31 cellular contexts compared by ENCODE assay signal in the genomic region with DNA sequence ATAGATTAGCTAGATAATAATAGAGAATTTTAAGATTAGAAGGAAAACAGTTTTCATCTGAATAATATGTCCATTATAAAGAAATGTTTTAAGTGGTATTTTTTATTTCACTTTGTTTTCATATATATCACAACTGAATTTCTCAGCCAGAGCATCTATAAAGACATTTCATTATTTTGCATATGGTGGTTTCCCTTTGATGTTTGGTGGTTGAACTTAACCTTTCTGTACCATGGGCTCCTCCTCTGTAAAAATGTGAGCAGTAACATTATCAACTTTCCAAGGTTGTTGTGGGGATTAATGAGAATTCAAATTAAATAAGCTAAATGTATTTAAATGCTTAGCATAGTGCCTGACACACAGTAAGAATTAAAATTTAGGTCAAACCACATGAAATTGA.
DNase-seq lines count a peak whose midpoint lies in the region; ATAC-seq lines count a peak whose summit lies in the region.
"Had no signal": no experiment of that assay in that cellular context is flagged by ENCODE, and none has a peak within 500 bp of the region (broad histone marks: within the 10 kb centered on the region; RNA-seq: fewer than 3 reads in every experiment).

No MANE protein-coding gene starts in this region.

- ATAC-seq in HG03565 (IDR thresholded peaks at IDR 0.05; ENCODE audit: unreplicated experiment) (peak; percentile 43), GM19351 (IDR thresholded peaks at IDR 0.05; ENCODE audit: unreplicated experiment) (no peak), HG03460 (IDR thresholded peaks at IDR 0.05; ENCODE audit: unreplicated experiment) (no peak), GM21390 (IDR thresholded peaks at IDR 0.05; ENCODE audit: unreplicated experiment) (no peak)
- peak; percentile 69 to 73 for ATAC-seq in stimulated activated naive B cell treated with anti-CD40 and anti-IgM and Interleukin-4, amounts not matched to agents 10 μg/mL and 1 μg/mL and 100 μg/mL, for 72 hours (replicated peaks)
- ATAC-seq: A549; CD8-positive, alpha-beta T cell had no signal

- DNase-seq in NCI-H82 (lab: John Stamatoyannopoulos, UW) (peak; percentile 59), NCI-H82 treated with DMSO at 0.1 percent for 48 hours (lab: John Stamatoyannopoulos, UW; ENCODE audit: unreplicated experiment) (peak; percentile 64), ecto neural progenitor cell (ENCODE audit: low spot score) (no peak)
- DNase-seq in stimulated activated naive B cell treated with anti-CD40 and anti-IgM and Interleukin-4, amounts not matched to agents 10 μg/mL and 1 μg/mL and 100 μg/mL, for 72 hours, result no peak
- DNase-seq: 8988T; ACHN; AML-193; BE2C; C1 segment of cervical spinal cord; Caco-2; Calu3; CD4-positive, alpha-beta memory T cell; CD4-positive, alpha-beta T cell; CD4-positive, CD25-positive, alpha-beta regulatory T cell; CD8-positive, alpha-beta memory T cell; CD8-positive, alpha-beta T cell; COR-L47; DMS 273 treated with DMSO at 0.1 percent for 48 hours; DMS153; DMS53; DMS79; DMS79 treated with DMSO at 0.1 percent for 48 hours; DND-41; EL had no signal

- no peaks in the 10 kb centered on the region for H3K36me3 Mint-ChIP-seq in stimulated activated naive B cell treated with anti-CD40 and anti-IgM and Interleukin-4, amounts not matched to agents 10 μg/mL and 1 μg/mL and 100 μg/mL, for 72 hours
- H3K36me3 Mint-ChIP-seq: CD14-positive monocyte; CD4-positive, alpha-beta memory T cell; CD4-positive, CD25-positive, alpha-beta regulatory T cell; CD8-positive, alpha-beta memory T cell; CD8-positive, alpha-beta T cell had no signal

- no peak overlapping the region for H3K4me3 Mint-ChIP-seq in stimulated activated naive B cell treated with anti-CD40 and anti-IgM and Interleukin-4, amounts not matched to agents 10 μg/mL and 1 μg/mL and 100 μg/mL, for 72 hours
- H3K4me3 Mint-ChIP-seq: B cell; CD14-positive monocyte; CD4-positive, alpha-beta memory T cell; CD4-positive, alpha-beta T cell; CD4-positive, CD25-positive, alpha-beta regulatory T cell; CD8-positive, alpha-beta memory T cell; CD8-positive, alpha-beta T cell had no signal

- H3K27me3 Mint-ChIP-seq in stimulated activated naive B cell treated with anti-CD40 and anti-IgM and Interleukin-4, amounts not matched to agents 10 μg/mL and 1 μg/mL and 100 μg/mL, for 72 hours, result peaks cover 0 to 14% of the 10 kb centered on the region in 2 donors
- H3K27me3 Mint-ChIP-seq: CD4-positive, alpha-beta T cell; CD4-positive, CD25-positive, alpha-beta regulatory T cell had no signal

- H3K4me1 Mint-ChIP-seq in stimulated activated naive B cell treated with anti-CD40 and anti-IgM and Interleukin-4, amounts not matched to agents 10 μg/mL and 1 μg/mL and 100 μg/mL, for 72 hours, result no peaks in the 10 kb centered on the region
- H3K4me1 Mint-ChIP-seq: B cell; CD14-positive monocyte; CD4-positive, alpha-beta memory T cell; CD4-positive, CD25-positive, alpha-beta regulatory T cell; CD8-positive, alpha-beta memory T cell had no signal

- H3K9me3 Mint-ChIP-seq in stimulated activated naive B cell treated with anti-CD40 and anti-IgM and Interleukin-4, amounts not matched to agents 10 μg/mL and 1 μg/mL and 100 μg/mL, for 72 hours, result no peaks in the 10 kb centered on the region
- H3K9me3 Mint-ChIP-seq: CD4-positive, alpha-beta memory T cell; CD4-positive, alpha-beta T cell; CD4-positive, CD25-positive, alpha-beta regulatory T cell; CD8-positive, alpha-beta memory T cell; CD8-positive, alpha-beta T cell had no signal

- no peak overlapping the region for H3K27ac Mint-ChIP-seq in stimulated activated naive B cell treated with anti-CD40 and anti-IgM and Interleukin-4, amounts not matched to agents 10 μg/mL and 1 μg/mL and 100 μg/mL, for 72 hours
- H3K27ac Mint-ChIP-seq: B cell; CD14-positive monocyte; CD4-positive, alpha-beta memory T cell; CD4-positive, alpha-beta T cell; CD4-positive, CD25-positive, alpha-beta regulatory T cell; CD8-positive, alpha-beta memory T cell; CD8-positive, alpha-beta T cell had no signal

Comparison
In these comparisons a context has a peak if more than half of its experiments do, and no peak if none do; other contexts are left out.
1. ATAC-seq: peak in HG03565 (single experiment) and stimulated activated naive B cell treated with anti-CD40 and anti-IgM and Interleukin-4, amounts not matched to agents 10 μg/mL and 1 μg/mL and 100 μg/mL, for 72 hours (2 of 2); none in GM19351 (single experiment), HG03460 (single experiment) and GM21390 (single experiment).
2. DNase-seq: peak in NCI-H82 (single experiment) and NCI-H82 treated with DMSO at 0.1 percent for 48 hours (single experiment); none in stimulated activated naive B cell treated with anti-CD40 and anti-IgM and Interleukin-4, amounts not matched to agents 10 μg/mL and 1 μg/mL and 100 μg/mL, for 72 hours (single experiment) and ecto neural progenitor cell (single experiment).